Comparison of ENCODE assay signal across 34 cellular contexts in genomic region chr4:24006269-24006668, GRCh38.
DNase-seq lines count a peak whose midpoint lies in the region; ATAC-seq, FAIRE-seq and TF ChIP-seq lines count a peak whose summit lies in the region.
"Had no signal": no experiment of that assay in that cellular context is flagged by ENCODE, and none has a peak within 500 bp of the region (broad histone marks: within the 10 kb centered on the region; RNA-seq: fewer than 3 reads in every experiment).

No MANE protein-coding gene starts in this region.

- intact Hi-C loops in HepG2 (cut with micrococcal nuclease; ENCODE audit: unreplicated experiment) = no loop called here
- intact Hi-C loops in right lobe of liver (cut with DNase I) = no loop called here
- intact Hi-C loops in K562 (cut with micrococcal nuclease) = no loop called here
- intact Hi-C loops in cardiac septum (cut with DNase I) = no loop called here

- no peak overlapping the region for H4K91ac ChIP-seq in mesenchymal stem cell (ENCODE audit: low read length)

- H3K23ac ChIP-seq in mesenchymal stem cell (ENCODE audit: low read length in 2 of 2) = no peak overlapping the region

- no peak overlapping the region for H2AFZ ChIP-seq in HepG2 (ENCODE audit: low read length)
- no peak overlapping the region for H2AFZ ChIP-seq in K562 (ENCODE audit: low read depth, low read length)
- no peak overlapping the region for H2AFZ ChIP-seq in mesenchymal stem cell (ENCODE audit: low read depth, low read length)
- no peak overlapping the region for H2AFZ ChIP-seq in osteoblast (ENCODE audit: low read length)

- H3K4ac ChIP-seq in mesenchymal stem cell (ENCODE audit: low read depth in 1 of 2, low read length in 2 of 2) = no peak overlapping the region

- H2BK15ac ChIP-seq in mesenchymal stem cell (ENCODE audit: low read depth, poor library complexity, severe bottlenecking) = no peak overlapping the region

- TF ChIP-seq EP300 in HepG2 (IDR thresholded peaks at IDR 0.05; ENCODE audit: low read depth in 2 of 2, low read length in 2 of 2) (no peak), HepG2 (CRISPR knock-in tag; IDR thresholded peaks at IDR 0.05; ENCODE audit: borderline replicate concordance) (no peak), K562 (IDR thresholded peaks at IDR 0.05; ENCODE audit: low read length) (no peak)

- DNase-seq in HepG2 (ENCODE audit: low spot score) = no peak
- no peak for DNase-seq in right lobe of liver
- DNase-seq in K562 (ENCODE audit: extremely low read depth in 1 of 4, low spot score in 3 of 4) = no peak
- DNase-seq in mesenchymal stem cell = no peak
- peak; percentile 2 for DNase-seq in osteoblast (ENCODE audit: insufficient read length, low spot score, missing footprints)
- no peak for DNase-seq in GM12892 (ENCODE audit: insufficient read length)
- no peak for DNase-seq in DMS53 (lab: John Stamatoyannopoulos, UW)
- DNase-seq in cardiac septum (ENCODE audit: low spot score) = no peak
- DNase-seq: 8988T; ACHN; AML-193; BE2C; C1 segment of cervical spinal cord; Caco-2; Calu3; CD4-positive, alpha-beta memory T cell; CD4-positive, alpha-beta T cell; CD4-positive, CD25-positive, alpha-beta regulatory T cell; CD8-positive, alpha-beta memory T cell; CD8-positive, alpha-beta T cell; COR-L47; DMS 273 treated with DMSO at 0.1 percent for 48 hours; DMS153; DMS79; DMS79 treated with DMSO at 0.1 percent for 48 hours; DND-41; EL had no signal

- CTCF ChIA-PET in HepG2 (lab: Yijun Ruan, JAX; ENCODE audit: low intra/inter-chr PET ratio, low total read pairs) (no interaction called here), K562 (lab: Yijun Ruan, JAX; ENCODE audit: low intra/inter-chr PET ratio) (no interaction called here)

- H4K8ac ChIP-seq in mesenchymal stem cell (ENCODE audit: low read length) = peak overlapping the region; percentile 47

- TF ChIP-seq RAD21 in HepG2 (CRISPR knock-in tag; IDR thresholded peaks at IDR 0.05) (no peak), K562 (CRISPR knock-in tag; conservative IDR thresholded peaks at IDR 0.05 in 1 of 2, IDR thresholded peaks at IDR 0.05 in 1 of 2) (no peak)

- ATAC-seq in HepG2 (no peak), right lobe of liver (no peak), K562 (no peak)
- ATAC-seq: A549; CD8-positive, alpha-beta T cell had no signal

- no peak for FAIRE-seq in HepG2 (lab: Jason Lieb, UNC)
- no peak for FAIRE-seq in K562 (lab: Jason Lieb, UNC)
- FAIRE-seq in GM12892 (lab: Jason Lieb, UNC) = no peak
- FAIRE-seq: A204.1, A549, D721Med had no signal

- no peak overlapping the region for H3K18ac ChIP-seq in mesenchymal stem cell (ENCODE audit: low read depth in 1 of 2, low read length in 2 of 2)

- no peak overlapping the region for H3K4me3 ChIP-seq in HepG2 (replicated peaks in 1 of 3; ENCODE audit: insufficient read depth in 1 of 3, low read depth in 2 of 3, low read length in 3 of 3)
- no peak overlapping the region for H3K4me3 ChIP-seq in right lobe of liver
- H3K4me3 ChIP-seq in K562 = no peak overlapping the region
- H3K4me3 ChIP-seq in mesenchymal stem cell (ENCODE audit: insufficient read depth in 1 of 2, low read depth in 1 of 2, low read length in 2 of 2) = no peak overlapping the region
- no peak overlapping the region for H3K4me3 ChIP-seq in osteoblast (ENCODE audit: insufficient read depth, low read length)
- H3K4me3 ChIP-seq: A549; BLaER1; BLaER1 treated with 17β-estradiol and CSF1 and Interleukin-3, amounts not matched to agents 10 nM and 100 nM had no signal

- BruUV-seq in HepG2 (replicated peaks; lab: Mats Ljungman, UMichigan) = no TSS peak
- BruUV-seq in K562 (replicated peaks; lab: Mats Ljungman, UMichigan) = no TSS peak

- WGBS in HepG2 (ENCODE audit: low lambda C conversion rate) = 17% methylated on average over 1 of the region's 1 CpG
- 100% methylated on average over 1 of the region's 1 CpG for WGBS in right lobe of liver (ENCODE audit: insufficient coverage, low coverage, low lambda C conversion rate, missing lambda C conversion rate)
- WGBS in K562 (ENCODE audit: insufficient coverage, low coverage, missing lambda C conversion rate) = 0% methylated on average over 1 of the region's 1 CpG
- 100% methylated on average over 1 of the region's 1 CpG for WGBS in mesenchymal stem cell

- H2BK120ac ChIP-seq in mesenchymal stem cell (ENCODE audit: low read depth, low read length) = no peak overlapping the region

- no peaks in the 10 kb centered on the region for H3K9me1 ChIP-seq in K562 (ENCODE audit: control insufficient read depth, insufficient read depth, low read length)

- no peaks in the 10 kb centered on the region for H3K9me3 ChIP-seq in HepG2 (ENCODE audit: low read length)
- H3K9me3 ChIP-seq in right lobe of liver = no peaks in the 10 kb centered on the region
- no peaks in the 10 kb centered on the region for H3K9me3 ChIP-seq in K562 (replicated peaks; ENCODE audit: control insufficient read depth, insufficient read depth, low read depth, low read length)
- no peaks in the 10 kb centered on the region for H3K9me3 ChIP-seq in mesenchymal stem cell (ENCODE audit: control insufficient read depth, low read length)
- H3K9me3 ChIP-seq in osteoblast (ENCODE audit: low read depth, low read length) = no peaks in the 10 kb centered on the region
- H3K9me3 ChIP-seq: A549; BE2C; BLaER1; BLaER1 treated with 17β-estradiol and CSF1 and Interleukin-3, amounts not matched to agents 10 nM and 100 nM; Caco-2 had no signal

- H4K20me1 ChIP-seq in HepG2 (ENCODE audit: insufficient read depth, low read length) (no peaks in the 10 kb centered on the region), K562 (replicated peaks; ENCODE audit: control insufficient read depth, insufficient read depth, low read length) (no peaks in the 10 kb centered on the region), osteoblast (ENCODE audit: insufficient read depth, low read length) (no peaks in the 10 kb centered on the region)
- H4K20me1 ChIP-seq: BLaER1; BLaER1 treated with 17β-estradiol and CSF1 and Interleukin-3, amounts not matched to agents 10 nM and 100 nM had no signal

- H3K4me1 ChIP-seq in HepG2 (ENCODE audit: insufficient read depth, low read length) (peaks cover 15% of the 10 kb centered on the region), right lobe of liver (peaks cover 0 to 13% (median 3%) of the 10 kb centered on the region in 4 donors), K562 (replicated peaks in 1 of 2; ENCODE audit: control insufficient read depth in 2 of 2, insufficient read depth in 2 of 2, low read length in 2 of 2) (no peaks in the 10 kb centered on the region), mesenchymal stem cell (ENCODE audit: control insufficient read depth, insufficient read depth, low read depth, low read length) (peaks cover 3% of the 10 kb centered on the region), osteoblast (ENCODE audit: insufficient read depth, low read length) (no peaks in the 10 kb centered on the region)
- H3K4me1 ChIP-seq: A549; BE2C; BLaER1; BLaER1 treated with 17β-estradiol and CSF1 and Interleukin-3, amounts not matched to agents 10 nM and 100 nM; Caco-2 had no signal

- no peak overlapping the region for H3K27ac ChIP-seq in HepG2 (ENCODE audit: extremely low read length, insufficient read depth, low read length)
- H3K27ac ChIP-seq in right lobe of liver = no peak overlapping the region
- H3K27ac ChIP-seq in K562 (ENCODE audit: extremely low read depth, low read depth, low read length) = no peak overlapping the region
- no peak overlapping the region for H3K27ac ChIP-seq in mesenchymal stem cell (ENCODE audit: low read length, poor library complexity, severe bottlenecking)
- no peak overlapping the region for H3K27ac ChIP-seq in osteoblast (ENCODE audit: low read depth, low read length)
- H3K27ac ChIP-seq: 22Rv1; A549; BLaER1; BLaER1 treated with 17β-estradiol and CSF1 and Interleukin-3, amounts not matched to agents 10 nM and 100 nM; C4-2B had no signal

- H3K4me2 ChIP-seq in HepG2 (ENCODE audit: low read depth, low read length) (no peak overlapping the region), K562 (ENCODE audit: insufficient read depth, low read length) (no peak overlapping the region), mesenchymal stem cell (ENCODE audit: low read length, poor library complexity, severe bottlenecking) (no peak overlapping the region), osteoblast (ENCODE audit: insufficient read depth, low read length) (no peak overlapping the region)
- H3K4me2 ChIP-seq: A549; BLaER1; BLaER1 treated with 17β-estradiol and CSF1 and Interleukin-3, amounts not matched to agents 10 nM and 100 nM had no signal

- H3K36me3 ChIP-seq in HepG2 (replicated peaks in 1 of 2; ENCODE audit: control insufficient read depth in 1 of 2, insufficient read depth in 2 of 2, low read length in 2 of 2) (no peaks in the 10 kb centered on the region), right lobe of liver (no peaks in the 10 kb centered on the region), K562 (ENCODE audit: control insufficient read depth, insufficient read depth, low read length) (no peaks in the 10 kb centered on the region), mesenchymal stem cell (ENCODE audit: control insufficient read depth in 1 of 2, insufficient read depth in 2 of 2, low read depth in 1 of 2, low read length in 2 of 2) (no peaks in the 10 kb centered on the region), osteoblast (ENCODE audit: insufficient read depth, low read length) (no peaks in the 10 kb centered on the region)
- H3K36me3 ChIP-seq: BE2C; BLaER1; BLaER1 treated with 17β-estradiol and CSF1 and Interleukin-3, amounts not matched to agents 10 nM and 100 nM had no signal

- no peak overlapping the region for H3K14ac ChIP-seq in mesenchymal stem cell (ENCODE audit: low read length in 2 of 2)

- TF ChIP-seq CTCF in HepG2 (CRISPR knock-in tag; IDR thresholded peaks at IDR 0.05) = no peak
- TF ChIP-seq CTCF in right lobe of liver (IDR thresholded peaks at IDR 0.05) = no peak
- TF ChIP-seq CTCF in K562 (IDR thresholded peaks at IDR 0.05 in 2 of 3, conservative IDR thresholded peaks at IDR 0.05 in 1 of 3; ENCODE audit: insufficient read depth in 2 of 3, low read depth in 1 of 3, low read length in 3 of 3) = no peak
- TF ChIP-seq CTCF in osteoblast (IDR thresholded peaks at IDR 0.05; ENCODE audit: extremely low read depth, low read depth, low read length) = no peak

- no peak overlapping the region for H2AK5ac ChIP-seq in mesenchymal stem cell (ENCODE audit: low read length, severe bottlenecking)

- no peak for TF ChIP-seq POLR2A in HepG2 (IDR thresholded peaks at IDR 0.05; ENCODE audit: insufficient read depth in 1 of 2, low read depth in 2 of 2, low read length in 2 of 2)
- TF ChIP-seq POLR2A in right lobe of liver (IDR thresholded peaks at IDR 0.05) = no peak
- no peak for TF ChIP-seq POLR2A in K562 (conservative IDR thresholded peaks at IDR 0.05)
- TF ChIP-seq POLR2A in GM12892 (IDR thresholded peaks at IDR 0.05; ENCODE audit: low read depth, low read length) = no peak

- POLR2A ChIA-PET in HepG2 (lab: Yijun Ruan, JAX) = no interaction called here
- POLR2A ChIA-PET in K562 (lab: Yijun Ruan, JAX) = no interaction called here

- H3K27me3 ChIP-seq in HepG2 (ENCODE audit: control insufficient read depth in 1 of 2, insufficient read depth in 2 of 2, low read length in 2 of 2) = no peaks in the 10 kb centered on the region
- no peaks in the 10 kb centered on the region for H3K27me3 ChIP-seq in right lobe of liver
- H3K27me3 ChIP-seq in K562 (ENCODE audit: control insufficient read depth in 2 of 2, insufficient read depth in 2 of 2, low read length in 2 of 2) = no peaks in the 10 kb centered on the region
- H3K27me3 ChIP-seq in mesenchymal stem cell (ENCODE audit: control insufficient read depth in 1 of 2, insufficient read depth in 1 of 2, low read length in 2 of 2) = no peaks in the 10 kb centered on the region
- no peaks in the 10 kb centered on the region for H3K27me3 ChIP-seq in osteoblast (ENCODE audit: insufficient read depth, low read length)
- H3K27me3 ChIP-seq: BLaER1; BLaER1 treated with 17β-estradiol and CSF1 and Interleukin-3, amounts not matched to agents 10 nM and 100 nM had no signal

- H3K79me2 ChIP-seq in HepG2 (ENCODE audit: insufficient read depth, low read length) (no peaks in the 10 kb centered on the region), K562 (ENCODE audit: control insufficient read depth, insufficient read depth, low read length) (no peaks in the 10 kb centered on the region), osteoblast (ENCODE audit: insufficient read depth, low read length) (no peaks in the 10 kb centered on the region)

- in situ Hi-C loops in HepG2 (cut with HindIII; ENCODE audit: extremely low pct_ligation_motif_present, low pct_unique_long_range_greater_than_20kb) = no loop called here
- in situ Hi-C loops in K562 (cut with MboI) = no loop called here

- no peak overlapping the region for H2BK12ac ChIP-seq in mesenchymal stem cell (ENCODE audit: low read length in 2 of 2)

- no peak overlapping the region for H2BK5ac ChIP-seq in mesenchymal stem cell (ENCODE audit: low read depth, low read length, poor library complexity, severe bottlenecking)

- no peaks in the 10 kb centered on the region for H3K79me1 ChIP-seq in mesenchymal stem cell (replicated peaks; ENCODE audit: low read length, poor library complexity, severe bottlenecking)

- no peak overlapping the region for H3K9ac ChIP-seq in HepG2 (ENCODE audit: insufficient read depth, low read depth, low read length)
- no peak overlapping the region for H3K9ac ChIP-seq in K562 (ENCODE audit: insufficient read depth in 1 of 2, low read depth in 2 of 2, low read length in 2 of 2)
- no peak overlapping the region for H3K9ac ChIP-seq in mesenchymal stem cell (ENCODE audit: low read length)
- H3K9ac ChIP-seq: BLaER1; BLaER1 treated with 17β-estradiol and CSF1 and Interleukin-3, amounts not matched to agents 10 nM and 100 nM had no signal

Comparison
In these comparisons a context has a peak if more than half of its experiments do, and no peak if none do; other contexts are left out.
1. Of the 241 proteins assayed by ChIP-seq in both HepG2 and K562: peak only in HepG2: none; only in K562: MAFG; in both: none; in neither: 240.